ENCODE assay signal across 14 cellular contexts in the genomic region with DNA sequence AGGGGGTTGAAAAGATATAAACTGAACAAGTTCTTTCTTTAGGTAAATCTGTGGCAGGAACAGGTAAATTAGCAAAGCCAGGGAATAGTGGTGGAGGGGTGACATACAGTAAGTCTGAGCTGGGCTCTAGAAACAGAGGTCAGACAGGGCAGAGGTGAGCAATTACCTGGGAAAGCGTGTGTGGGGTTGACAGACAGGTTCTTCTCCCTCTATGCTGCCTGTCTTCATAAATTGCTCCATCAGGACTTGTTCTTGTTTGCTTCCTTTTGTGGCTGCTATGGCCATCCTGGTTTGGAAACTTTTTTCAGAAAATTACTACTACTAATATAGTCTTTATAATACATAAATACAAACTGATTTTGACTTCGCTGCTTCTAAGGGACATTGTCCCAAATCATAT. TPM values are rescaled to one million over a fixed set of nuclear protein-coding genes. Genes with fewer than 3 reads are reported as not detected.
DNase-seq lines count a peak whose midpoint lies in the region; ATAC-seq, FAIRE-seq and TF ChIP-seq lines count a peak whose summit lies in the region.
"Had no signal": no experiment of that assay in that cellular context is flagged by ENCODE, and none has a peak within 500 bp of the region (broad histone marks: within the 10 kb centered on the region; RNA-seq: fewer than 3 reads in every experiment).

No MANE protein-coding gene starts in this region.

- in situ Hi-C loops in K562 (cut with MboI) (no loop called here), brain microvascular endothelial cell (cut with HindIII; ENCODE audit: low pct_ligation_motif_present, low sequenced_read_pairs) (no loop called here)

- no peaks in the 10 kb centered on the region for H3K9me3 Mint-ChIP-seq in CD8-positive, alpha-beta memory T cell
- H3K9me3 Mint-ChIP-seq in IgD-negative memory B cell: no peaks in the 10 kb centered on the region
- H3K9me3 Mint-ChIP-seq in natural killer cell treated with Interleukin-12 subunit alpha and Interleukin-12 subunit beta and Interleukin-15 and Interleukin-18, amount 100 ng/mL, for 72 hours: no peaks in the 10 kb centered on the region

- DNase-seq in CD8-positive, alpha-beta memory T cell: no peak
- DNase-seq in K562 (ENCODE audit: extremely low read depth in 1 of 4, low spot score in 3 of 4) (no peak), amniotic stem cell (lab: John Stamatoyannopoulos, UW) (no peak), brain microvascular endothelial cell (no peak)
- no peak for DNase-seq in natural killer cell treated with Interleukin-12 subunit alpha and Interleukin-12 subunit beta and Interleukin-15 and Interleukin-18, amount 100 ng/mL, for 72 hours (ENCODE audit: low spot score)
- DNase-seq: activated CD4-positive, alpha-beta T cell treated with anti-CD3 and anti-CD28 coated beads for 4 hours; cortex of kidney; NCI-H1694 treated with DMSO at 0.1 percent for 48 hours; NK-92 treated with Interleukin-12 subunit alpha and Interleukin-12 subunit beta, amount 100 ng/mL, for 24 hours; testis had no signal

- intact Hi-C loops in K562 (cut with micrococcal nuclease): no loop called here

- H3K27me3 ChIP-seq in CD8-positive, alpha-beta memory T cell (ENCODE audit: insufficient read depth, low read length, poor library complexity, severe bottlenecking): no peaks in the 10 kb centered on the region
- H3K27me3 ChIP-seq in K562 (ENCODE audit: control insufficient read depth in 2 of 2, insufficient read depth in 2 of 2, low read length in 2 of 2) (no peaks in the 10 kb centered on the region), brain microvascular endothelial cell (replicated peaks) (no peaks in the 10 kb centered on the region)
- H3K27me3 ChIP-seq: testis had no signal

- FAIRE-seq in K562 (lab: Jason Lieb, UNC): no peak
- FAIRE-seq: islet of Langerhans had no signal

- peaks cover 18% of the 10 kb centered on the region for H3K36me3 ChIP-seq in CD8-positive, alpha-beta memory T cell (ENCODE audit: insufficient read depth, low read length)
- H3K36me3 ChIP-seq in K562 (ENCODE audit: control insufficient read depth, insufficient read depth, low read length) (peaks cover 70% of the 10 kb centered on the region), brain microvascular endothelial cell (replicated peaks) (peaks cover 13% of the 10 kb centered on the region)

- H3K4me3 Mint-ChIP-seq in CD8-positive, alpha-beta memory T cell: peak overlapping the region in 3 of 7 donors; percentile 3 to 17 (median 4)
- H3K4me3 Mint-ChIP-seq in IgD-negative memory B cell: peak overlapping the region in 1 of 4 donors; percentile 46
- H3K4me3 Mint-ChIP-seq in natural killer cell treated with Interleukin-12 subunit alpha and Interleukin-12 subunit beta and Interleukin-15 and Interleukin-18, amount 100 ng/mL, for 72 hours: peak overlapping the region; percentile 28

- no peak overlapping the region for H3K27ac ChIP-seq in CD8-positive, alpha-beta memory T cell (ENCODE audit: low read depth, low read length)
- no peak overlapping the region for H3K27ac ChIP-seq in K562 (ENCODE audit: extremely low read depth, low read depth, low read length)
- H3K27ac ChIP-seq in brain microvascular endothelial cell: no peak overlapping the region
- H3K27ac ChIP-seq: testis had no signal

- peaks cover 43% of the 10 kb centered on the region for H3K79me2 ChIP-seq in K562 (ENCODE audit: control insufficient read depth, insufficient read depth, low read length)

- peaks cover 51 to 69% (median 63%) of the 10 kb centered on the region in 3 donors for H3K4me1 Mint-ChIP-seq in CD8-positive, alpha-beta memory T cell
- peaks cover 17 to 22% (median 21%) of the 10 kb centered on the region in 3 donors for H3K4me1 Mint-ChIP-seq in IgD-negative memory B cell
- peaks cover 24 to 47% of the 10 kb centered on the region in 2 donors for H3K4me1 Mint-ChIP-seq in natural killer cell treated with Interleukin-12 subunit alpha and Interleukin-12 subunit beta and Interleukin-15 and Interleukin-18, amount 100 ng/mL, for 72 hours (ENCODE audit: low read depth in 2 of 2)

- ATAC-seq in K562: no peak
- no peak for ATAC-seq in natural killer cell treated with Interleukin-12 subunit alpha and Interleukin-12 subunit beta and Interleukin-15 and Interleukin-18, amount 100 ng/mL, for 72 hours
- no peak for ATAC-seq in GM19452 (IDR thresholded peaks at IDR 0.05; ENCODE audit: unreplicated experiment)

- H3K4me3 ChIP-seq in CD8-positive, alpha-beta memory T cell (ENCODE audit: low read length): no peak overlapping the region
- no peak overlapping the region for H3K4me3 ChIP-seq in K562
- H3K4me3 ChIP-seq in brain microvascular endothelial cell (ENCODE audit: low read depth, low read length): no peak overlapping the region
- H3K4me3 ChIP-seq: skin epidermis, testis had no signal

- H3K27ac Mint-ChIP-seq in CD8-positive, alpha-beta memory T cell: peak overlapping the region; percentile 7 to 95 (median 82)
- H3K27ac Mint-ChIP-seq in IgD-negative memory B cell: peak overlapping the region; percentile 33 to 63 (median 57)
- peak overlapping the region; percentile 93 to 95 for H3K27ac Mint-ChIP-seq in natural killer cell treated with Interleukin-12 subunit alpha and Interleukin-12 subunit beta and Interleukin-15 and Interleukin-18, amount 100 ng/mL, for 72 hours

- no peak overlapping the region for H3K4me2 ChIP-seq in K562 (ENCODE audit: insufficient read depth, low read length)

- H3K4me1 ChIP-seq in CD8-positive, alpha-beta memory T cell (ENCODE audit: insufficient read depth, low read length): peaks cover 51% of the 10 kb centered on the region
- H3K4me1 ChIP-seq in K562 (replicated peaks in 1 of 2; ENCODE audit: control insufficient read depth in 2 of 2, insufficient read depth in 2 of 2, low read length in 2 of 2): peaks cover 0 to 10% of the 10 kb centered on the region in 2 experiments; a peak in 4 of 5 replicates
- H3K4me1 ChIP-seq: testis had no signal

- no peaks in the 10 kb centered on the region for H3K9me1 ChIP-seq in K562 (ENCODE audit: control insufficient read depth, insufficient read depth, low read length)

- no peak for TF ChIP-seq EP300 in K562 (IDR thresholded peaks at IDR 0.05; ENCODE audit: low read length)

- WGBS in K562 (ENCODE audit: insufficient coverage, low coverage, missing lambda C conversion rate): 86% methylated on average over 2 of the region's 2 CpGs

- TF ChIP-seq POLR2A in K562 (conservative IDR thresholded peaks at IDR 0.05): no peak

- peaks cover 4 to 73% (median 11%) of the 10 kb centered on the region in 3 donors for H3K36me3 Mint-ChIP-seq in CD8-positive, alpha-beta memory T cell
- H3K36me3 Mint-ChIP-seq in IgD-negative memory B cell: peaks cover 4% of the 10 kb centered on the region
- H3K36me3 Mint-ChIP-seq in natural killer cell treated with Interleukin-12 subunit alpha and Interleukin-12 subunit beta and Interleukin-15 and Interleukin-18, amount 100 ng/mL, for 72 hours: peaks cover 46% of the 10 kb centered on the region

- H3K9ac ChIP-seq in K562 (ENCODE audit: insufficient read depth in 1 of 2, low read depth in 2 of 2, low read length in 2 of 2): no peak overlapping the region

- CTCF ChIA-PET in CD8-positive, alpha-beta memory T cell (lab: Charles Lee): no interaction called here
- CTCF ChIA-PET in K562 (lab: Yijun Ruan, JAX; ENCODE audit: low intra/inter-chr PET ratio): no interaction called here

- no peak overlapping the region for H2AFZ ChIP-seq in K562 (ENCODE audit: low read depth, low read length)

- POLR2A ChIA-PET in CD8-positive, alpha-beta memory T cell (lab: Charles Lee): interaction anchor here (7.6 kb wide), 1 partner anchor 15 kb away, joined by 167 read pairs; no protein-coding TSS in a partner anchor
- POLR2A ChIA-PET in K562 (lab: Yijun Ruan, JAX): interaction anchor here (0.7 to 1.2 kb wide), 2 partner anchors 8 to 23 kb away, joined by 3 read pairs; no protein-coding TSS in a partner anchor

- no peak for TF ChIP-seq RAD21 in K562 (CRISPR knock-in tag; conservative IDR thresholded peaks at IDR 0.05 in 1 of 2, IDR thresholded peaks at IDR 0.05 in 1 of 2)

- no peaks in the 10 kb centered on the region for H4K20me1 ChIP-seq in K562 (replicated peaks; ENCODE audit: control insufficient read depth, insufficient read depth, low read length)

- no peaks in the 10 kb centered on the region for H3K9me3 ChIP-seq in CD8-positive, alpha-beta memory T cell (ENCODE audit: low read length)
- H3K9me3 ChIP-seq in K562 (replicated peaks; ENCODE audit: control insufficient read depth, insufficient read depth, low read depth, low read length): no peaks in the 10 kb centered on the region
- H3K9me3 ChIP-seq: testis had no signal

- no peak for TF ChIP-seq CTCF in K562 (IDR thresholded peaks at IDR 0.05 in 2 of 3, conservative IDR thresholded peaks at IDR 0.05 in 1 of 3; ENCODE audit: insufficient read depth in 2 of 3, low read depth in 1 of 3, low read length in 3 of 3)
- no peak for TF ChIP-seq CTCF in brain microvascular endothelial cell (IDR thresholded peaks at IDR 0.05; ENCODE audit: low read depth, low read length, missing control alignments)

- peaks cover 0 to 2% of the 10 kb centered on the region in 2 donors for H3K27me3 Mint-ChIP-seq in CD8-positive, alpha-beta memory T cell
- H3K27me3 Mint-ChIP-seq in IgD-negative memory B cell: no peaks in the 10 kb centered on the region
- no peaks in the 10 kb centered on the region for H3K27me3 Mint-ChIP-seq in natural killer cell treated with Interleukin-12 subunit alpha and Interleukin-12 subunit beta and Interleukin-15 and Interleukin-18, amount 100 ng/mL, for 72 hours

- BruUV-seq in K562 (replicated peaks; lab: Mats Ljungman, UMichigan): no TSS peak

RNA-seq across cellular contexts. Expression of gene ANKRD12, which starts 3.4 kb away (rescaled TPM):
- total RNA-seq in CD8-positive, alpha-beta memory T cell: 10 to 100 TPM; 66.6 to 67.6 TPM
- polyA plus RNA-seq in CD8-positive, alpha-beta memory T cell: 109 TPM
- polyA plus RNA-seq in IgD-negative memory B cell: 87.3 TPM
- 17.5 and 89.7 TPM in 2 replicates for total RNA-seq in K562 (2011; cell fraction: chromatin; rRNA removed; ENCODE audit: low replicate concordance)
- total RNA-seq in K562 (2011; cell fraction: nucleolus; rRNA removed): 16.0 and 17.8 TPM in 2 replicates
- total RNA-seq in K562 (2011; cell fraction: nucleoplasm; rRNA removed): 20.1 and 30.6 TPM in 2 replicates
- 15.9 and 24.7 TPM in 2 replicates for total RNA-seq in K562 (2014; rRNA removed)
- total RNA-seq in K562 (2014; rRNA removed; fragmentation: Illumina TruSeq; extraction: Trizol): 23.6 and 29.9 TPM in 2 replicates
- 24.7 and 28.2 TPM in 2 replicates for total RNA-seq in K562 (2015; rRNA removed; fragmentation: Illumina TruSeq; extraction: Trizol)
- total RNA-seq in K562 (2021): 24.2 and 25.4 TPM in 2 replicates
- polyA plus RNA-seq in K562 (2011; rRNA removed): 10.7 and 11.8 TPM in 2 replicates
- 1.3 and 3.0 TPM in 2 replicates for polyA plus RNA-seq in K562 (2011; cell fraction: cytosol; rRNA removed)
- 18.0 and 18.6 TPM in 2 replicates for polyA plus RNA-seq in K562 (2011; cell fraction: nucleus; rRNA removed)
- polyA plus RNA-seq in K562 (2012): 10.7 and 12.0 TPM in 2 replicates
- polyA plus RNA-seq in K562 (2014; fragmentation: Illumina TruSeq; extraction: Trizol): 9.5 and 16.0 TPM in 2 replicates
- polyA plus RNA-seq in K562 (2014; fragmentation: Nextera tagmentation; extraction: Ambion mirVana): 10 to 100 TPM; 12.3 to 15.7 TPM
- 5.8 and 6.6 TPM in 2 replicates for polyA plus RNA-seq in K562 (2014; rRNA removed)
- 88.7 and 115 TPM in 2 replicates for polyA minus RNA-seq in K562 (2011; rRNA and poly(A)+ RNA removed)
- 21.7 and 26.1 TPM in 2 replicates for polyA minus RNA-seq in K562 (2011; cell fraction: cytosol; rRNA and poly(A)+ RNA removed)
- polyA minus RNA-seq in K562 (2011; cell fraction: nucleus; rRNA and poly(A)+ RNA removed): 29.1 and 58.8 TPM in 2 replicates
- total RNA-seq in natural killer cell treated with Interleukin-12 subunit alpha and Interleukin-12 subunit beta and Interleukin-15 and Interleukin-18, amount 100 ng/mL, for 72 hours: 100 to 1,000 TPM; 133 to 174 TPM

RNA-seq across cellular contexts. Expression of gene NDUFV2, which starts 30.7 kb away (rescaled TPM):
- total RNA-seq in CD8-positive, alpha-beta memory T cell: 100 to 1,000 TPM; 324 to 331 TPM
- polyA plus RNA-seq in CD8-positive, alpha-beta memory T cell: 187 TPM
- polyA plus RNA-seq in IgD-negative memory B cell (144 TPM), K562 (2011; rRNA removed) (451 and 487 TPM in 2 replicates), K562 (2014; fragmentation: Illumina TruSeq; extraction: Trizol) (354 and 361 TPM in 2 replicates), K562 (2014; fragmentation: Nextera tagmentation; extraction: Ambion mirVana) (100 to 1,000 TPM; 384 to 550 TPM), K562 (2014; rRNA removed) (389 and 437 TPM in 2 replicates)
- total RNA-seq in K562 (2011; cell fraction: chromatin; rRNA removed; ENCODE audit: low replicate concordance): 122 and 367 TPM in 2 replicates
- total RNA-seq in K562 (2011; cell fraction: nucleolus; rRNA removed): 101 and 132 TPM in 2 replicates
- total RNA-seq in K562 (2011; cell fraction: nucleoplasm; rRNA removed): 250 and 347 TPM in 2 replicates
- total RNA-seq in K562 (2014; rRNA removed) (213 and 332 TPM in 2 replicates), K562 (2014; rRNA removed; fragmentation: Illumina TruSeq; extraction: Trizol) (378 and 409 TPM in 2 replicates), K562 (2015; rRNA removed; fragmentation: Illumina TruSeq; extraction: Trizol) (341 and 397 TPM in 2 replicates), K562 (2021) (302 and 312 TPM in 2 replicates)
- polyA plus RNA-seq in K562 (2011; cell fraction: cytosol; rRNA removed): 117 and 214 TPM in 2 replicates
- polyA plus RNA-seq in K562 (2011; cell fraction: nucleus; rRNA removed): 97.9 and 211 TPM in 2 replicates
- polyA plus RNA-seq in K562 (2012): 263 and 279 TPM in 2 replicates
- polyA minus RNA-seq in K562 (2011; rRNA and poly(A)+ RNA removed): 148 and 223 TPM in 2 replicates
- 44.6 and 66.0 TPM in 2 replicates for polyA minus RNA-seq in K562 (2011; cell fraction: cytosol; rRNA and poly(A)+ RNA removed)
- 155 and 334 TPM in 2 replicates for polyA minus RNA-seq in K562 (2011; cell fraction: nucleus; rRNA and poly(A)+ RNA removed)
- total RNA-seq in natural killer cell treated with Interleukin-12 subunit alpha and Interleukin-12 subunit beta and Interleukin-15 and Interleukin-18, amount 100 ng/mL, for 72 hours: 100 to 1,000 TPM; 276 to 295 TPM
